15 cellular contexts compared by ENCODE assay signal in the genomic region with DNA sequence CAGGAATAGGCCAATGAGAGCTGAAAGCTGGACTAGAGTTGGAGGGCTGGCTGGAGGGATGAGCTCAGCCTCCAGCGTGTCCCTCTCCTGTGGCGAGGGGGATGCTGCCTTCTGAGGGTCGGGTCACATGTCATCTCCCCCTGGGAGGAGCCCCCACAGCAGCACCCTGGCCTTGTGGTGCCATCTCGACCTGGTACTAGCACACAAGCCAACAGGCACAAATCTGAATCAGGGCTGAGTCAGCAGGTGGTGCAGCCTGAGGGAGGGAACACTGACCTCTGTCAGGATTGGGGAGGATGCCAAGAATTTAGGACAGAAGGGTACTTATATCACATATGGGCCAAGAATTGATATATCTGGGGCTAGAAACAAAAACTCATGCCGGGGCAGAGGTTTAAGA.
DNase-seq lines count a peak whose midpoint lies in the region; ATAC-seq, FAIRE-seq and TF ChIP-seq lines count a peak whose summit lies in the region.
"Had no signal": no experiment of that assay in that cellular context is flagged by ENCODE, and none has a peak within 500 bp of the region (broad histone marks: within the 10 kb centered on the region; RNA-seq: fewer than 3 reads in every experiment).

No MANE protein-coding gene starts in this region.

- H3K23me2 ChIP-seq in H1 (ENCODE audit: low read depth, low read length), result no peaks in the 10 kb centered on the region; the same call in 1 of the 2 replicates

- H3K4me3 Mint-ChIP-seq in activated T-cell treated with anti-CD3 and anti-CD28 coated beads, Interleukin-2, amount 50 U/mL, for 24 hours, result no peak overlapping the region
- H3K4me3 Mint-ChIP-seq: activated naive CD8-positive, alpha-beta T cell treated with anti-CD3 and anti-CD28 coated beads, Interleukin-2, amount 10 ng/mL, durations not matched to agents 7 days and 5 days; mesothelial cell of epicardium had no signal

- no peaks in the 10 kb centered on the region for H3K4me1 ChIP-seq in RWPE2 (ENCODE audit: insufficient read depth, poor library complexity, severe bottlenecking)
- H3K4me1 ChIP-seq in H1 (replicated peaks in 1 of 4; ENCODE audit: control insufficient read depth in 3 of 4, insufficient read depth in 4 of 4, low read length in 3 of 4), result no peaks in the 10 kb centered on the region; a peak in 1 of 7 replicates
- H3K4me1 ChIP-seq: colonic mucosa had no signal

- no peak overlapping the region for H3K4me2 ChIP-seq in H1 (ENCODE audit: insufficient read depth in 1 of 2, low read depth in 2 of 2, low read length in 2 of 2)

- H2BK20ac ChIP-seq in H1 (ENCODE audit: low read length), result no peak overlapping the region

- peak; percentile 27 for DNase-seq in activated T-cell treated with anti-CD3 and anti-CD28 coated beads, Interleukin-2, amount 50 U/mL, for 24 hours
- DNase-seq in activated T-cell treated with anti-CD3 and anti-CD28 coated beads for 4 hours, result no peak
- DNase-seq in RWPE2 (ENCODE audit: low spot score), result no peak
- DNase-seq in H1 (ENCODE audit: low read depth in 1 of 2, low spot score in 2 of 2), result no peak
- DNase-seq in omental fat pad (ENCODE audit: low spot score), result no peak
- DNase-seq in foreskin melanocyte, result no peak
- DNase-seq: activated naive CD8-positive, alpha-beta T cell treated with anti-CD3 and anti-CD28 coated beads, Interleukin-2, amount 10 ng/mL, durations not matched to agents 7 days and 5 days; colonic mucosa; DMS53; Karpas-422; NCI-H2029 had no signal

- H3K79me2 ChIP-seq in H1 (ENCODE audit: control insufficient read depth in 1 of 2, insufficient read depth in 2 of 2, low read length in 2 of 2), result no peaks in the 10 kb centered on the region

- no peaks in the 10 kb centered on the region for H3K27me3 Mint-ChIP-seq in activated T-cell treated with anti-CD3 and anti-CD28 coated beads, Interleukin-2, amount 50 U/mL, for 24 hours
- H3K27me3 Mint-ChIP-seq: activated naive CD8-positive, alpha-beta T cell treated with anti-CD3 and anti-CD28 coated beads, Interleukin-2, amount 10 ng/mL, durations not matched to agents 7 days and 5 days had no signal

- no peak overlapping the region for H3K18ac ChIP-seq in H1 (ENCODE audit: extremely low read depth, low read length)

- H4K8ac ChIP-seq in H1 (ENCODE audit: extremely low read depth, insufficient read depth, low read length), result 0 out of 2 replicates have a peak overlapping the region, but pooled peaks have one; percentile 7

- H3K14ac ChIP-seq in H1 (ENCODE audit: insufficient read length), result no peak overlapping the region

- WGBS in H1 (ENCODE audit: extremely low coverage in 1 of 2, insufficient coverage in 1 of 2, insufficient read length in 1 of 2, insufficient replicate concordance in 2 of 2, low coverage in 1 of 2, low lambda C conversion rate in 2 of 2, missing lambda C conversion rate in 1 of 2), 2 experiments, result 90% methylated on average over 5 of the region's 5 CpGs; no CpG with 5 or more reads in 1 of the 2 experiments

- ATAC-seq in RWPE2 (ENCODE audit: low read depth) (0 out of 3 replicates have a peak, but pooled peaks have one; percentile 46), omental fat pad (ENCODE audit: low FRiP score) (peak; percentile 65), HG02870 (IDR thresholded peaks at IDR 0.05; ENCODE audit: unreplicated experiment) (no peak), GM19467 (IDR thresholded peaks at IDR 0.05; ENCODE audit: unreplicated experiment) (no peak)
- ATAC-seq: activated CD4-positive, CD25-positive, alpha-beta regulatory T cell treated with anti-CD3 and anti-CD28 coated beads, Interleukin-2, amount 50 U/mL, for 24 hours had no signal

- no peak overlapping the region for H4K91ac ChIP-seq in H1 (replicated peaks; ENCODE audit: insufficient read length, low read length)

- no peak overlapping the region for H3K9ac ChIP-seq in H1 (replicated peaks in 1 of 4; ENCODE audit: extremely low read depth in 1 of 4, low read depth in 3 of 4, low read length in 3 of 4)

- no peak for TF ChIP-seq RAD21 in H1 (IDR thresholded peaks at IDR 0.05 in 1 of 2, conservative IDR thresholded peaks at IDR 0.05 in 1 of 2; ENCODE audit: low read depth in 2 of 2, low read length in 2 of 2)

- POLR2A ChIA-PET in H1 (lab: Charles Lee; ENCODE audit: partially characterized antibody), result no interaction called here

- TF ChIP-seq CTCF in RWPE2 (IDR thresholded peaks at IDR 0.05; ENCODE audit: poor library complexity, severe bottlenecking), result no peak
- TF ChIP-seq CTCF in H1 (IDR thresholded peaks at IDR 0.05; ENCODE audit: control extremely low read depth in 1 of 3, insufficient read depth in 1 of 3, low read depth in 1 of 3, low read length in 3 of 3), result no peak
- TF ChIP-seq CTCF in omental fat pad (IDR thresholded peaks at IDR 0.05), result no peak

- H3K27ac ChIP-seq in RWPE2 (ENCODE audit: poor library complexity, severe bottlenecking) (no peak overlapping the region), H1 (ENCODE audit: low read depth, low read length) (no peak overlapping the region)
- H3K27ac ChIP-seq: colonic mucosa had no signal

- no peak overlapping the region for H3K56ac ChIP-seq in H1 (replicated peaks; ENCODE audit: insufficient read length, low read depth, low read length)

- no peak overlapping the region for H2BK15ac ChIP-seq in H1 (ENCODE audit: low read length)

- no peaks in the 10 kb centered on the region for H3K9me3 Mint-ChIP-seq in activated T-cell treated with anti-CD3 and anti-CD28 coated beads, Interleukin-2, amount 50 U/mL, for 24 hours
- H3K9me3 Mint-ChIP-seq: activated naive CD8-positive, alpha-beta T cell treated with anti-CD3 and anti-CD28 coated beads, Interleukin-2, amount 10 ng/mL, durations not matched to agents 7 days and 5 days had no signal

- H2BK5ac ChIP-seq in H1 (ENCODE audit: low read depth, low read length), result no peak overlapping the region

- H3K27ac Mint-ChIP-seq in activated T-cell treated with anti-CD3 and anti-CD28 coated beads, Interleukin-2, amount 50 U/mL, for 24 hours, result peak overlapping the region; percentile 82
- H3K27ac Mint-ChIP-seq: activated naive CD8-positive, alpha-beta T cell treated with anti-CD3 and anti-CD28 coated beads, Interleukin-2, amount 10 ng/mL, durations not matched to agents 7 days and 5 days; mesothelial cell of epicardium had no signal

- no peaks in the 10 kb centered on the region for H3K79me1 ChIP-seq in H1 (ENCODE audit: low read depth, low read length)

- H2AK5ac ChIP-seq in H1 (ENCODE audit: low read depth, low read length), result no peak overlapping the region

- FAIRE-seq in H1 (lab: Jason Lieb, UNC), result no peak

- H3K36me3 ChIP-seq in RWPE2 (ENCODE audit: low read depth), result no peaks in the 10 kb centered on the region
- H3K36me3 ChIP-seq in H1 (ENCODE audit: control insufficient read depth in 2 of 4, insufficient read depth in 4 of 4, low read length in 3 of 4), result no peaks in the 10 kb centered on the region
- H3K36me3 ChIP-seq: colonic mucosa had no signal

- peaks cover 97% of the 10 kb centered on the region for H3K36me3 Mint-ChIP-seq in activated T-cell treated with anti-CD3 and anti-CD28 coated beads, Interleukin-2, amount 50 U/mL, for 24 hours (ENCODE audit: low read depth)
- H3K36me3 Mint-ChIP-seq: mesothelial cell of epicardium had no signal

- no peak overlapping the region for H3K4me3 ChIP-seq in RWPE2 (ENCODE audit: severe bottlenecking)
- H3K4me3 ChIP-seq in H1 (ENCODE audit: extremely low read depth in 1 of 4, insufficient read depth in 2 of 4, low read depth in 3 of 4, low read length in 4 of 4), result no peak overlapping the region
- H3K4me3 ChIP-seq: colonic mucosa had no signal

- TF ChIP-seq EP300 in H1 (IDR thresholded peaks at IDR 0.05; ENCODE audit: borderline replicate concordance in 1 of 2, low read depth in 2 of 2, low read length in 2 of 2), result no peak

- no peaks in the 10 kb centered on the region for H3K27me3 ChIP-seq in RWPE2 (ENCODE audit: insufficient read depth, poor library complexity, severe bottlenecking)
- no peaks in the 10 kb centered on the region for H3K27me3 ChIP-seq in H1 (replicated peaks in 1 of 4; ENCODE audit: control insufficient read depth in 3 of 4, extremely low read depth in 1 of 4, insufficient read depth in 3 of 4, low read length in 3 of 4)
- H3K27me3 ChIP-seq: colonic mucosa had no signal

- H4K20me1 ChIP-seq in H1 (replicated peaks in 1 of 2; ENCODE audit: control insufficient read depth in 1 of 2, insufficient read depth in 2 of 2, low read length in 2 of 2), result no peaks in the 10 kb centered on the region

- no peak overlapping the region for H4K5ac ChIP-seq in H1 (ENCODE audit: insufficient read length, low read depth, low read length)

- no peak overlapping the region for H3K4ac ChIP-seq in H1 (replicated peaks; ENCODE audit: insufficient read length, low read depth, low read length)

- H3K23ac ChIP-seq in H1 (ENCODE audit: insufficient read length), result no peak overlapping the region

- TF ChIP-seq POLR2A in H1 (IDR thresholded peaks at IDR 0.05; ENCODE audit: control extremely low read depth in 1 of 2, low read depth in 2 of 2, low read length in 2 of 2), result no peak

- peaks cover 34% of the 10 kb centered on the region for H3K4me1 Mint-ChIP-seq in activated T-cell treated with anti-CD3 and anti-CD28 coated beads, Interleukin-2, amount 50 U/mL, for 24 hours (ENCODE audit: low read depth)

- H2BK120ac ChIP-seq in H1 (replicated peaks; ENCODE audit: low read depth, low read length), result no peak overlapping the region

- H2BK12ac ChIP-seq in H1 (ENCODE audit: low read depth, low read length), result no peak overlapping the region

- no peak overlapping the region for H2AFZ ChIP-seq in H1 (ENCODE audit: low read length)

- CTCF ChIA-PET in H1 (lab: Charles Lee; ENCODE audit: partially characterized antibody), result no interaction called here

- no peaks in the 10 kb centered on the region for H3K9me3 ChIP-seq in RWPE2 (ENCODE audit: severe bottlenecking)
- no peaks in the 10 kb centered on the region for H3K9me3 ChIP-seq in H1 (ENCODE audit: insufficient read depth in 2 of 2, low read depth in 1 of 2, low read length in 1 of 2)
- H3K9me3 ChIP-seq: colonic mucosa had no signal

TF ChIP-seq in H1, 55 proteins besides CTCF, POLR2A, EP300 and RAD21:
- TF ChIP-seq, protein P1, sequence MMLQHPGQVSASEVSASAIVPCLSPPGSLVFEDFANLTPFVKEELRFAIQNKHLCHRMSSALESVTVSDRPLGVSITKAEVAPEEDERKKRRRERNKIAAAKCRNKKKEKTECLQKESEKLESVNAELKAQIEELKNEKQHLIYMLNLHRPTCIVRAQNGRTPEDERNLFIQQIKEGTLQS (IDR thresholded peaks at IDR 0.05; ENCODE audit: insufficient read depth, low read depth, low read length), result no peak
- TF ChIP-seq BACH1 (IDR thresholded peaks at IDR 0.05; ENCODE audit: low read length), result no peak
- TF ChIP-seq, protein P2, sequence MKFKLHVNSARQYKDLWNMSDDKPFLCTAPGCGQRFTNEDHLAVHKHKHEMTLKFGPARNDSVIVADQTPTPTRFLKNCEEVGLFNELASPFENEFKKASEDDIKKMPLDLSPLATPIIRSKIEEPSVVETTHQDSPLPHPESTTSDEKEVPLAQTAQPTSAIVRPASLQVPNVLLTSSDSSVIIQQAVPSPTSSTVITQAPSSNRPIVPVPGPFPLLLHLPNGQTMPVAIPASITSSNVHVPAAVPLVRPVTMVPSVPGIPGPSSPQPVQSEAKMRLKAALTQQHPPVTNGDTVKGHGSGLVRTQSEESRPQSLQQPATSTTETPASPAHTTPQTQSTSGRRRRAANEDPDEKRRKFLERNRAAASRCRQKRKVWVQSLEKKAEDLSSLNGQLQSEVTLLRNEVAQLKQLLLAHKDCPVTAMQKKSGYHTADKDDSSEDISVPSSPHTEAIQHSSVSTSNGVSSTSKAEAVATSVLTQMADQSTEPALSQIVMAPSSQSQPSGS (IDR thresholded peaks at IDR 0.05; ENCODE audit: low read length), result no peak

Comparison
In these comparisons a context has a peak if more than half of its experiments do, and no peak if none do; other contexts are left out.
1. ATAC-seq: peak in RWPE2 (single experiment) and omental fat pad (single experiment); none in HG02870 (single experiment) and GM19467 (single experiment).